Comparison of ENCODE assay signal across 28 cellular contexts in the genomic region with DNA sequence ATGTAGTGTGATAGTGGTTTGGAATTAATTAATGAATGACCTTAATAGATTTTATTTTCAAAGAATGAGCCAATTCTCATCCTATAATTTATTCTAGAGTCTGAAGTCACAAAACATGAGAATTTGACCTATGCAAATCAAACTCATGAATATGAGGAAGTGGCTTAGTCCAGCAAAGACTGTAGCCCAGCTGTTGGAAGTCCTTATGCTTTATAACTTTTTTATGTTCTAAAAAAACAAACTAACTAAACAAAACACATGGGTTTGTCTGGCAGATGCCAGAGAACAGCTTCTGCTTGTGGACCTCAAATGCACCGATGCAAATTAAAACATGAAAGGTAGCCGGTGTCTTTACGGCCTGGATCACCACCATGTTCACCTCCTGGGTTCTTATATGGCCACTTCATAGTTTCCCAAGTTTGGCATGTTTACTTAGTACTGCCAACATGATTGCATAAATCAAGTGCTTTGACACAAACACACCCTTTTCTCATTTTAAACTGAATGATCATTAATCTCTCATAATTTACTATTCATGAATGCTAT.
"Had no signal": no experiment of that assay in that cellular context is flagged by ENCODE, and none has a peak within 500 bp of the region (broad histone marks: within the 10 kb centered on the region; RNA-seq: fewer than 3 reads in every experiment).

No MANE protein-coding gene starts in this region.

- DNase-seq: colonic mucosa; effector CD8-positive, alpha-beta T cell; endodermal cell; foreskin keratinocyte; heart left ventricle; left cardiac atrium; left ventricle myocardium superior; lower lobe of right lung; naive B cell; pancreas; right lobe of liver; stimulated activated CD4-positive, alpha-beta T cell treated with anti-CD3 and anti-CD28 coated beads, Interleukin-12 subunit alpha, Interleukin-12 subunit beta, amount 100 ng/mL, for 4 hours; stimulated activated CD4-positive, alpha-beta T cell treated with anti-CD3 and anti-CD28 coated beads, Interleukin-1b, Interleukin-23, amount 100 ng/mL, for 48 hours; stimulated activated CD4-positive, alpha-beta T cell treated with anti-CD3 and anti-CD28 coated beads, Interleukin-4, amount 100 ng/mL, for 1 hour; stimulated activated CD8-positive, alpha-beta memory T cell treated with anti-CD3 and anti-CD28 coated beads, Interleukin-4, amount 100 ng/mL, for 48 hours; stimulated activated naive CD4-positive, alpha-beta T cell; stimulated activated naive CD8-positive, alpha-beta T cell treated with anti-CD3 and anti-CD28 coated beads, Interleukin-15, amount 100 ng/mL, for 72 hours; transverse colon; upper lobe of right lung; uterus had no signal

- H2AFZ ChIP-seq: hepatocyte had no signal

- H3K36me3 ChIP-seq: colonic mucosa, gastroesophageal sphincter, heart left ventricle, lower lobe of right lung, neutrophil, pancreas, right lobe of liver, suprapubic skin, transverse colon, upper lobe of right lung, uterus had no signal

- H3K27ac ChIP-seq: colonic mucosa, epithelial cell of prostate, foreskin keratinocyte, gastroesophageal sphincter, heart left ventricle, hepatocyte, lower lobe of right lung, neutrophil, pancreas, right lobe of liver, suprapubic skin, transverse colon, upper lobe of right lung, uterus had no signal

- ATAC-seq: esophagus mucosa; foreskin keratinocyte; gastroesophageal sphincter; heart left ventricle; left cardiac atrium; left ventricle myocardium superior; lower lobe of right lung; natural killer cell treated with Interleukin-12 subunit alpha and Interleukin-12 subunit beta and Interleukin-15 and Interleukin-18, amount 100 ng/mL, for 72 hours; pancreas; right lobe of liver; stimulated activated naive CD8-positive, alpha-beta T cell treated with anti-CD3 and anti-CD28 coated beads, Interleukin-15, amount 100 ng/mL, for 72 hours; upper lobe of right lung had no signal

- H3K79me2 ChIP-seq: hepatocyte had no signal

- H3K4me2 ChIP-seq: hepatocyte, smooth muscle cell had no signal

- H3K4me1 ChIP-seq: colonic mucosa, foreskin keratinocyte, gastroesophageal sphincter, heart left ventricle, lower lobe of right lung, pancreas, right lobe of liver, suprapubic skin, upper lobe of right lung, uterus had no signal

- H3K9me3 ChIP-seq: colonic mucosa, gastroesophageal sphincter, lower lobe of right lung, neutrophil, pancreas, right lobe of liver, suprapubic skin, transverse colon, upper lobe of right lung, uterus had no signal

- H3K4me3 ChIP-seq: colonic mucosa, gastroesophageal sphincter, heart left ventricle, hepatocyte, lower lobe of right lung, pancreas, right lobe of liver, smooth muscle cell, suprapubic skin, transverse colon, upper lobe of right lung, uterus had no signal

- H3K27me3 ChIP-seq: colonic mucosa, foreskin keratinocyte, gastroesophageal sphincter, heart left ventricle, hepatocyte, neutrophil, pancreas, right lobe of liver, suprapubic skin, transverse colon, upper lobe of right lung, uterus had no signal
